18 cellular contexts compared by ENCODE assay signal in the genomic region with DNA sequence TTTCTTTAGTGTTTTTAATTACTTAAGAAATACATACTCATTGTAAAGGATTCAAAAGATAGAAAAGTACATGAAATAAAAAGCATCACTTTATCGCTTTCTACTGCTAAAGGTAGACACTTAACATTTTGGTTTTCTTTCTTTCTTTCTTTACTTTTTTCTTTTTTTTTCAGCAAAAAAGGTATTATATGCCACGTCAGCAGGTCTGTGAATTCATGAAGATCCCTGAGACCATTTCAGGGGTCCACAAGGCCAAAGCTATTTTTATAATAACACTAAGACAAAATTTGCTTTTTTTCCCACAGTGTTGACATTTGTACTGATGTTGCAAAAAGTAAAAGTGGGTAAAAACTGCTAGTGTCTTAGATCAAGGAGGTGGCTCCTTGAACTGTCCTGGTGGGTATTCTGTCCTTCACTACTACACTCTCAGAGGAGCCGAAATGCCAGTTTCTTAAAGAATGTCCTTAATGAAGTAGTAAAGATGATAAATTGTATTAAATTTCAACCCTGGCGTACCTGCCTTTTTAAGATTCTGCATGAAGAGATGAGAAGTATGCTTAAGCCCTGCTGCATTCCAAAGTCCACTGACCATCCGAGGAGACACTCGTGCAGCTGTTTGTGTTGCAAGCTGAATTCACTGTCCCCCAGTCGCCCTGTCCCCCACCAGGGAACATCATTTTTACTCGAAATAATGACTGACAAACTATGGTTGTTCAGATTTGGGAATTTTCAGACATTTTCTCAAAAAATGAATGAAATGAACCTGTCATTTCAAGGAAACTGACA.
A peak's percentile ranks its signal among the peaks of the same experiment; 100 is the strongest.
DNase-seq lines count a peak whose midpoint lies in the region; TF ChIP-seq lines count a peak whose summit lies in the region.
"Had no signal": no experiment of that assay in that cellular context is flagged by ENCODE, and none has a peak within 500 bp of the region (broad histone marks: within the 10 kb centered on the region; RNA-seq: fewer than 3 reads in every experiment).

No MANE protein-coding gene starts in this region.

- no peak overlapping the region for H4K5ac ChIP-seq in mesendoderm (ENCODE audit: low read length)

- no peak overlapping the region for H3K4me3 Mint-ChIP-seq in MCF 10A (ENCODE audit: unreplicated experiment)
- no peak overlapping the region for H3K4me3 Mint-ChIP-seq in activated CD4-positive, alpha-beta memory T cell treated with anti-CD3 and anti-CD28 coated beads for 36 hours
- H3K4me3 Mint-ChIP-seq: activated CD4-positive, alpha-beta T cell treated with anti-CD3 and anti-CD28 coated beads, Interleukin-2, amount 10 ng/mL, durations not matched to agents 24 days and 14 days; activated T-cell treated with anti-CD3 and anti-CD28 coated beads, Interleukin-2, amount 50 U/mL, for 4 hours; CD4-positive, CD25-positive, alpha-beta regulatory T cell had no signal

- POLR2A ChIA-PET in MCF 10A (lab: Yijun Ruan, JAX) (interaction anchor here (0.8 to 2.7 kb wide), 9 partner anchors 7 to 226 kb away, joined by 3 to 13 read pairs (median 5); no protein-coding TSS in a partner anchor), OCI-LY7 (lab: Charles Lee) (no interaction called here)
- POLR2A ChIA-PET in activated CD4-positive, alpha-beta memory T cell treated with anti-CD3 and anti-CD28 coated beads for 36 hours (lab: Charles Lee): no interaction called here

- H3K79me2 ChIP-seq in OCI-LY7 (ENCODE audit: insufficient read depth, low read depth, low read length) (no peaks in the 10 kb centered on the region), mesendoderm (ENCODE audit: control insufficient read depth, insufficient read depth, low read length) (no peaks in the 10 kb centered on the region)

- no peaks in the 10 kb centered on the region for H3K9me3 Mint-ChIP-seq in MCF 10A (ENCODE audit: unreplicated experiment)
- H3K9me3 Mint-ChIP-seq in activated CD4-positive, alpha-beta memory T cell treated with anti-CD3 and anti-CD28 coated beads for 36 hours: peaks cover 3% of the 10 kb centered on the region
- H3K9me3 Mint-ChIP-seq: activated T-cell treated with anti-CD3 and anti-CD28 coated beads, Interleukin-2, amount 50 U/mL, for 4 hours; CD4-positive, CD25-positive, alpha-beta regulatory T cell had no signal

- DNase-seq in MCF 10A (ENCODE audit: unreplicated experiment) (no peak), breast epithelium (ENCODE audit: low spot score in 2 of 2) (no peak), OCI-LY7 (ENCODE audit: low spot score) (no peak), mesendoderm (no peak), ureter (ENCODE audit: low spot score) (peak; percentile 3), midbrain (lab: John Stamatoyannopoulos, UW) (no peak), NCI-H226 (no peak)
- no peak for DNase-seq in activated CD4-positive, alpha-beta memory T cell treated with anti-CD3 and anti-CD28 coated beads for 36 hours
- DNase-seq: activated CD4-positive, alpha-beta T cell treated with anti-CD3 and anti-CD28 coated beads, Interleukin-2, amount 10 ng/mL, durations not matched to agents 24 days and 14 days; activated T-cell treated with anti-CD3 and anti-CD28 coated beads, Interleukin-2, amount 50 U/mL, for 4 hours; CD4-positive, CD25-positive, alpha-beta regulatory T cell; cerebellar nuclear complex; dorsolateral prefrontal cortex; NCI-H1417; pancreas; stimulated activated CD4-positive, alpha-beta T cell treated with anti-CD3 and anti-CD28 coated beads, Interleukin-4, amount 100 ng/mL, for 1 hour had no signal

- no peak overlapping the region for H4K8ac ChIP-seq in mesendoderm (ENCODE audit: low read depth, low read length)

- H3K4me1 Mint-ChIP-seq in MCF 10A (ENCODE audit: insufficient read depth, unreplicated experiment): peaks cover 40% of the 10 kb centered on the region
- H3K4me1 Mint-ChIP-seq in activated CD4-positive, alpha-beta memory T cell treated with anti-CD3 and anti-CD28 coated beads for 36 hours (ENCODE audit: low read depth): peaks cover 6% of the 10 kb centered on the region

- no peak overlapping the region for H3K9ac ChIP-seq in mesendoderm (ENCODE audit: low read length)

- H3K27me3 ChIP-seq in breast epithelium: no peaks in the 10 kb centered on the region
- no peaks in the 10 kb centered on the region for H3K27me3 ChIP-seq in mesendoderm (ENCODE audit: insufficient read depth, low read length, poor library complexity)
- H3K27me3 ChIP-seq: dorsolateral prefrontal cortex, pancreas had no signal

- WGBS in mesendoderm (ENCODE audit: extremely low coverage, insufficient coverage, low lambda C conversion rate): no CpG with 5 or more reads among the region's 8 CpGs

- H3K9me2 ChIP-seq in OCI-LY7 (ENCODE audit: insufficient read depth, low read length): no peaks in the 10 kb centered on the region

- H2AFZ ChIP-seq in OCI-LY7 (ENCODE audit: low read length): peak overlapping the region; percentile 97

- H3K4me2 ChIP-seq in OCI-LY7 (ENCODE audit: low read length): 0 out of 2 replicates have a peak overlapping the region, but pooled peaks have one; percentile 61
- no peak overlapping the region for H3K4me2 ChIP-seq in mesendoderm (ENCODE audit: low read length)

- TF ChIP-seq POLR2A in breast epithelium (IDR thresholded peaks at IDR 0.05): no peak

- no peaks in the 10 kb centered on the region for H3K36me3 ChIP-seq in breast epithelium
- H3K36me3 ChIP-seq in OCI-LY7 (ENCODE audit: insufficient read depth, low read length): no peaks in the 10 kb centered on the region
- no peaks in the 10 kb centered on the region for H3K36me3 ChIP-seq in mesendoderm (ENCODE audit: control insufficient read depth, insufficient read depth, low read length)
- H3K36me3 ChIP-seq: pancreas had no signal

- no peak overlapping the region for H3K56ac ChIP-seq in mesendoderm (ENCODE audit: low read length)

- H3K23ac ChIP-seq in mesendoderm (ENCODE audit: low read length): no peak overlapping the region

- no peak overlapping the region for H2BK120ac ChIP-seq in mesendoderm (ENCODE audit: low read depth, low read length)

- no TSS peak for BruUV-seq in MCF 10A (replicated peaks; lab: Mats Ljungman, UMichigan)
- BruUV-seq in OCI-LY7 (replicated peaks; lab: Mats Ljungman, UMichigan): no TSS peak

- H3K36me3 Mint-ChIP-seq in MCF 10A (ENCODE audit: insufficient read depth, unreplicated experiment): no peaks in the 10 kb centered on the region
- no peaks in the 10 kb centered on the region for H3K36me3 Mint-ChIP-seq in activated CD4-positive, alpha-beta memory T cell treated with anti-CD3 and anti-CD28 coated beads for 36 hours
- H3K36me3 Mint-ChIP-seq: naive thymus-derived CD8-positive, alpha-beta T cell had no signal

- intact Hi-C loops in MCF 10A (cut with micrococcal nuclease): no loop called here
- intact Hi-C loops in breast epithelium (cut with DNase I; ENCODE audit: low total_unique reads): no loop called here
- intact Hi-C loops in OCI-LY7 (cut with micrococcal nuclease; ENCODE audit: unreplicated experiment): no loop called here
- intact Hi-C loops in activated CD4-positive, alpha-beta memory T cell treated with anti-CD3 and anti-CD28 coated beads for 36 hours (cut with micrococcal nuclease): no loop called here

- H3K27ac ChIP-seq in breast epithelium (no peak overlapping the region), OCI-LY7 (ENCODE audit: low read depth, low read length, poor library complexity, severe bottlenecking) (no peak overlapping the region), mesendoderm (ENCODE audit: low read depth, low read length) (no peak overlapping the region)
- H3K27ac ChIP-seq: 22Rv1, pancreas had no signal

- no peak overlapping the region for H2BK15ac ChIP-seq in mesendoderm (replicated peaks; ENCODE audit: low read depth)

- no peak overlapping the region for H2BK5ac ChIP-seq in mesendoderm (ENCODE audit: low read length)

- H3K9me3 ChIP-seq in breast epithelium (no peaks in the 10 kb centered on the region), OCI-LY7 (ENCODE audit: low read length) (no peaks in the 10 kb centered on the region)
- H3K9me3 ChIP-seq: pancreas had no signal

- H3K27ac Mint-ChIP-seq in MCF 10A (ENCODE audit: low read depth, unreplicated experiment): peak overlapping the region; percentile 95
- H3K27ac Mint-ChIP-seq in activated CD4-positive, alpha-beta memory T cell treated with anti-CD3 and anti-CD28 coated beads for 36 hours: no peak overlapping the region
- H3K27ac Mint-ChIP-seq: activated CD4-positive, alpha-beta T cell treated with anti-CD3 and anti-CD28 coated beads, Interleukin-2, amount 10 ng/mL, durations not matched to agents 24 days and 14 days had no signal

- H4K20me1 ChIP-seq in OCI-LY7 (ENCODE audit: insufficient read depth, low read length): no peaks in the 10 kb centered on the region

- no peak for TF ChIP-seq CTCF in MCF 10A (IDR thresholded peaks at IDR 0.05; ENCODE audit: unreplicated experiment)
- no peak for TF ChIP-seq CTCF in breast epithelium (IDR thresholded peaks at IDR 0.05)
- TF ChIP-seq CTCF in OCI-LY7 (conservative IDR thresholded peaks at IDR 0.05; ENCODE audit: low read length): no peak

- no peak overlapping the region for H3K4ac ChIP-seq in mesendoderm (ENCODE audit: low read depth, low read length)

- H3K4me1 ChIP-seq in breast epithelium (no peaks in the 10 kb centered on the region), OCI-LY7 (ENCODE audit: insufficient read depth, low read length, poor library complexity, severe bottlenecking) (peaks cover 20% of the 10 kb centered on the region), mesendoderm (ENCODE audit: control insufficient read depth, low read depth, low read length) (peaks cover 7% of the 10 kb centered on the region)
- H3K4me1 ChIP-seq: pancreas had no signal

- H3K4me3 ChIP-seq in breast epithelium: no peak overlapping the region
- H3K4me3 ChIP-seq in OCI-LY7 (ENCODE audit: low read depth, low read length, poor library complexity, severe bottlenecking): no peak overlapping the region
- no peak overlapping the region for H3K4me3 ChIP-seq in mesendoderm (ENCODE audit: low read length)
- H3K4me3 ChIP-seq: dorsolateral prefrontal cortex, pancreas had no signal

- peak overlapping the region; percentile 29 for H3K18ac ChIP-seq in mesendoderm (ENCODE audit: low read length)

- no peaks in the 10 kb centered on the region for H3K79me1 ChIP-seq in mesendoderm (ENCODE audit: low read length)

- CTCF ChIA-PET in MCF 10A (lab: Yijun Ruan, JAX): interaction anchor here (0.8 to 1.3 kb wide), 2 partner anchors 53 to 84 kb away, joined by 5 to 6 read pairs; no protein-coding TSS in a partner anchor
- CTCF ChIA-PET in OCI-LY7 (lab: Charles Lee; ENCODE audit: unreplicated experiment): interaction anchor here (0.6 kb wide), 1 partner anchor 495 kb away, joined by 3 read pairs; no protein-coding TSS in a partner anchor
- CTCF ChIA-PET in activated CD4-positive, alpha-beta memory T cell treated with anti-CD3 and anti-CD28 coated beads for 36 hours (lab: Charles Lee): no interaction called here

- no peak overlapping the region for H2AK5ac ChIP-seq in mesendoderm (ENCODE audit: low read length)

- no peaks in the 10 kb centered on the region for H3K27me3 Mint-ChIP-seq in MCF 10A (ENCODE audit: insufficient read depth, unreplicated experiment)
- peaks cover 5% of the 10 kb centered on the region for H3K27me3 Mint-ChIP-seq in activated CD4-positive, alpha-beta memory T cell treated with anti-CD3 and anti-CD28 coated beads for 36 hours
- H3K27me3 Mint-ChIP-seq: naive thymus-derived CD8-positive, alpha-beta T cell had no signal
